8 cellular contexts compared by ENCODE assay signal in the genomic region with DNA sequence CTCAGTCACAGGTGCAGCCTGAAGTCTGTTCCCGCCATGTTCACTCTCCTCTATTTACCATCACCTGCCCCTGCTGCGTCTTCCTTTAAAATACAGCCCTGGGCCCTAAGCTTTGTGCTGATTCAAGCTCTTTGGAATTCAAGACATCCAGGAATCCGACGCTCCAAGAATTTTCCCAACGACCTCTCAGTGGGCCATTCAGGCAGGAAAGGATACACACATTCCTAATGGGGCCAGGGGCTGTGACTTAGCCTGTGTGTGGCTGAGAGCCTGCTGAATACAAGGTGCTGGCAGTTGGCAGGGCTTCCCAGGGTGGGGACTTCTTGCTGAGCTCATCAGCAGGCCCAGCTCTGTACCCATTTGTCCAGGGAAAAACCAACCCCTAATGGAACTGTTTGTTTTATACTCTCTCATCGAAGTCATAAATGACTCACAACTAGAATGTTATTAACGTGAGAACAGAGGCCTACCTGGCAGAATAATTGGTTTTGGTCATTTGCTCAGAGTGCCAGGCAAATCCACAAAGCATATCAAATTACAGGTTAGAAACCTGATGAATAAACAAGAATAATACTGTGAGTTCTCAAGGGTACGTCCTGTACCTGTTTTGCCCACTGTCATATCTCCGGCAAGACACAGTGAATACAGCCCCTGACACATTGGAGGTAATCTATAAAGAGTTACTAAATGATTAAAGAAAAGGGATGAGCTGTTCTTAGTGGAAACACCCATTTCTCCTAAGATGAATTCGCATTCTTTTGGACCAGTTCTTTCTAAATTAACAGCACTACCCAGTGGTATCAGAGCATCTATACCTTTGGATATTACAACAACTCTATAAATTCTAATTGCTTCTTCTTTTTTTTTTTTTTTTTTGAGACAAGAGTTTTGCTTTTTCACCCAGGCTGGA. TPM values are rescaled to one million over a fixed set of nuclear protein-coding genes. Genes with fewer than 3 reads are reported as not detected.
DNase-seq lines count a peak whose midpoint lies in the region; ATAC-seq and TF ChIP-seq lines count a peak whose summit lies in the region.

No MANE protein-coding gene starts in this region.

- POLR2A ChIA-PET in activated B cell treated with CpG ODN at 0.5 μM for 24 hours (lab: Charles Lee), result interaction anchor here (0.7 to 4.0 kb wide), 7 partner anchors 9 to 452 kb away, joined by 3 to 28 read pairs (median 5); partner anchors contain the start of genes CAPG and KCMF1

- ATAC-seq in activated B cell treated with CpG ODN at 0.5 μM for 24 hours (ENCODE audit: low read depth), result peak; percentile 11
- ATAC-seq in GM18519 (IDR thresholded peaks at IDR 0.05; ENCODE audit: low FRiP score, unreplicated experiment), result no peak

- in situ Hi-C loops in Caki2 (cut with HindIII; ENCODE audit: low pct_unique_long_range_greater_than_20kb, low sequenced_read_pairs), result no loop called here

- peaks cover 31 to 37% (median 35%) of the 10 kb centered on the region in 3 donors for H3K4me1 Mint-ChIP-seq in IgD-negative memory B cell
- peaks cover 44% of the 10 kb centered on the region for H3K4me1 Mint-ChIP-seq in activated B cell treated with CpG ODN at 0.5 μM for 24 hours

- H3K36me3 Mint-ChIP-seq in IgD-negative memory B cell, result peaks cover 7% of the 10 kb centered on the region
- H3K36me3 Mint-ChIP-seq in activated B cell treated with CpG ODN at 0.5 μM for 24 hours (ENCODE audit: low read depth), result peaks cover 7% of the 10 kb centered on the region

- H3K27me3 Mint-ChIP-seq in IgD-negative memory B cell, result no peaks in the 10 kb centered on the region
- no peaks in the 10 kb centered on the region for H3K27me3 Mint-ChIP-seq in activated B cell treated with CpG ODN at 0.5 μM for 24 hours

- 0 out of 2 replicates have a peak overlapping the region, but pooled peaks have one; percentile 2 for H3K4me3 ChIP-seq in iPS-18c (ENCODE audit: insufficient read depth, low read depth, low read length)

- DNase-seq in Caki2 (ENCODE audit: low read depth) (peak; percentile 99), activated B cell treated with CpG ODN at 0.5 μM for 24 hours (no peak), stromal cell of bone marrow (ENCODE audit: low read depth) (peak; percentile 41)
- no peak for DNase-seq in stimulated activated CD4-positive, alpha-beta T cell treated with anti-CD3 and anti-CD28 coated beads, Interleukin-2, amount 100 ng/mL, for 48 hours
- DNase-seq in stimulated activated CD4-positive, alpha-beta T cell treated with anti-CD3 and anti-CD28 coated beads, Interleukin-4, amount 100 ng/mL, for 24 hours, result no peak

- H3K9me3 Mint-ChIP-seq in IgD-negative memory B cell (no peaks in the 10 kb centered on the region), activated B cell treated with CpG ODN at 0.5 μM for 24 hours (no peaks in the 10 kb centered on the region)

- peak overlapping the region in 2 of 3 donors; percentile 81 for H3K27ac Mint-ChIP-seq in IgD-negative memory B cell
- H3K27ac Mint-ChIP-seq in activated B cell treated with CpG ODN at 0.5 μM for 24 hours, result peak overlapping the region; percentile 42

- no peaks in the 10 kb centered on the region for H3K9me3 ChIP-seq in iPS-18c (ENCODE audit: control insufficient read depth, insufficient read depth, low read length)

- TF ChIP-seq CTCF in activated B cell treated with CpG ODN at 0.5 μM for 24 hours (IDR thresholded peaks at IDR 0.05), result no peak

- no peak overlapping the region for H3K4me3 Mint-ChIP-seq in IgD-negative memory B cell
- no peak overlapping the region for H3K4me3 Mint-ChIP-seq in activated B cell treated with CpG ODN at 0.5 μM for 24 hours

- CTCF ChIA-PET in activated B cell treated with CpG ODN at 0.5 μM for 24 hours (lab: Charles Lee), result interaction anchor here (0.8 kb wide), 1 partner anchor 33 kb away, joined by 3 read pairs; no protein-coding TSS in a partner anchor

- intact Hi-C loops in activated B cell treated with CpG ODN at 0.5 μM for 24 hours (cut with micrococcal nuclease), result no loop called here

RNA-seq across cellular contexts. Expression of gene KCMF1, which starts 12.6 kb away (rescaled TPM):
- total RNA-seq in Caki2 (2014; rRNA removed; shearing (Covaris generic); ENCODE audit: low replicate concordance), result 42.7 and 59.6 TPM in 2 replicates
- 17.6 TPM for polyA plus RNA-seq in IgD-negative memory B cell
- 77.1 and 96.6 TPM in 2 replicates for total RNA-seq in activated B cell treated with CpG ODN at 0.5 μM for 24 hours

RNA-seq across cellular contexts. Expression of gene TMSB10, which starts 52.9 kb away (rescaled TPM):
- total RNA-seq in Caki2 (2014; rRNA removed; shearing (Covaris generic); ENCODE audit: low replicate concordance), result 11,384 and 12,769 TPM in 2 replicates
- polyA plus RNA-seq in IgD-negative memory B cell, result 6,394 TPM
- total RNA-seq in activated B cell treated with CpG ODN at 0.5 μM for 24 hours, result 925 and 1,069 TPM in 2 replicates

Comparison
In these comparisons a context has a peak if more than half of its experiments do, and no peak if none do; other contexts are left out.
1. DNase-seq: peak in Caki2 (single experiment) and stromal cell of bone marrow (single experiment); none in activated B cell treated with CpG ODN at 0.5 μM for 24 hours (single experiment), stimulated activated CD4-positive, alpha-beta T cell treated with anti-CD3 and anti-CD28 coated beads, Interleukin-2, amount 100 ng/mL, for 48 hours (0 of 2) and stimulated activated CD4-positive, alpha-beta T cell treated with anti-CD3 and anti-CD28 coated beads, Interleukin-4, amount 100 ng/mL, for 24 hours (single experiment).
2. RNA of gene TMSB10, which starts 52.9 kb away (total RNA-seq): 11,384 to 12,769 TPM in Caki2; 925 to 1,069 TPM in activated B cell treated with CpG ODN at 0.5 μM for 24 hours; every median in the first group is over 10 times any median in the second.